In genomic region chr12:51666696-51667095, GRCh38 we compare ENCODE assay signal across 20 cellular contexts.
DNase-seq lines count a peak whose midpoint lies in the region; ATAC-seq and TF ChIP-seq lines count a peak whose summit lies in the region.
"Had no signal": no experiment of that assay in that cellular context is flagged by ENCODE, and none has a peak within 500 bp of the region (broad histone marks: within the 10 kb centered on the region; RNA-seq: fewer than 3 reads in every experiment).

No MANE protein-coding gene starts in this region.

- no peak for TF ChIP-seq CTCF in AG10803 (conservative IDR thresholded peaks at IDR 0.05; ENCODE audit: low read length)
- no peak for TF ChIP-seq CTCF in progenitor cell of endocrine pancreas (IDR thresholded peaks at IDR 0.05; ENCODE audit: unreplicated experiment)

- POLR2A ChIA-PET in T-cell (lab: Charles Lee) = no interaction called here

- peak; percentile 55 for DNase-seq in AG10803 (ENCODE audit: low read depth)
- peak; percentile 52 for DNase-seq in fibroblast of gingiva (ENCODE audit: low read depth)
- DNase-seq in iPS-NIHi7 (ENCODE audit: extremely low spot score) = peak; percentile 20
- DNase-seq in HT-29 (ENCODE audit: low spot score) = no peak
- DNase-seq in progenitor cell of endocrine pancreas (ENCODE audit: low spot score, unreplicated experiment) = no peak
- DNase-seq in T-cell = no peak
- DNase-seq in pons (ENCODE audit: low spot score) = no peak
- DNase-seq: CD4-positive, alpha-beta memory T cell; DMS79 treated with DMSO at 0.1 percent for 48 hours; GM23248; HFFc6; NCI-H1417 treated with DMSO at 0.1 percent for 48 hours; NCI-H2081; NCI-H446; NCI-H748 treated with DMSO at 0.1 percent for 48 hours; Peyer's patch; SHP77 had no signal

- H3K27me3 ChIP-seq in HUES6 (ENCODE audit: control insufficient read depth, insufficient read depth, low read length) = no peaks in the 10 kb centered on the region
- H3K27me3 ChIP-seq: Peyer's patch had no signal

- H3K9me3 Mint-ChIP-seq in progenitor cell of endocrine pancreas (ENCODE audit: low read depth) = no peaks in the 10 kb centered on the region
- H3K9me3 Mint-ChIP-seq in T-cell = no peaks in the 10 kb centered on the region
- H3K9me3 Mint-ChIP-seq: CD4-positive, alpha-beta memory T cell; HFFc6; IgD-negative memory B cell had no signal

- H3K27ac Mint-ChIP-seq in progenitor cell of endocrine pancreas (no peak overlapping the region), T-cell (no peak overlapping the region)
- H3K27ac Mint-ChIP-seq: CD4-positive, alpha-beta memory T cell; HFFc6; IgD-negative memory B cell had no signal

- H3K36me3 Mint-ChIP-seq in progenitor cell of endocrine pancreas (ENCODE audit: insufficient read depth) (no peaks in the 10 kb centered on the region), T-cell (no peaks in the 10 kb centered on the region)
- H3K36me3 Mint-ChIP-seq: CD4-positive, alpha-beta memory T cell; IgD-negative memory B cell had no signal

- H3K4me3 ChIP-seq in AG10803 (ENCODE audit: low read length) (no peak overlapping the region), HUES6 (ENCODE audit: low read depth, low read length) (no peak overlapping the region)
- H3K4me3 ChIP-seq: A549, GM23248, Peyer's patch had no signal

- H3K4me1 ChIP-seq in HUES6 (ENCODE audit: control insufficient read depth, insufficient read depth, low read length) = peaks cover 17% of the 10 kb centered on the region
- H3K4me1 ChIP-seq: A549, Peyer's patch had no signal

- H3K4me3 Mint-ChIP-seq in progenitor cell of endocrine pancreas (ENCODE audit: low read depth) (no peak overlapping the region), T-cell (no peak overlapping the region)
- H3K4me3 Mint-ChIP-seq: CD4-positive, alpha-beta memory T cell; HFFc6; IgD-negative memory B cell had no signal

- no peak overlapping the region for H3K9ac ChIP-seq in HUES6 (ENCODE audit: low read length)
- H3K9ac ChIP-seq: GM23248 had no signal

- H3K9me3 ChIP-seq in HUES6 (ENCODE audit: control insufficient read depth, insufficient read depth, low read depth, low read length) = no peaks in the 10 kb centered on the region
- H3K9me3 ChIP-seq: A549, Peyer's patch had no signal

- CTCF ChIA-PET in T-cell (lab: Charles Lee) = no interaction called here

- H3K27me3 Mint-ChIP-seq in progenitor cell of endocrine pancreas (no peaks in the 10 kb centered on the region), T-cell (peaks cover 6 to 7% of the 10 kb centered on the region in 2 donors)

- peak overlapping the region; percentile 52; the same call in 1 of the 2 replicates for H3K27ac ChIP-seq in HUES6 (ENCODE audit: low read depth, low read length)
- H3K27ac ChIP-seq: A549, GM23248, Peyer's patch had no signal

- peaks cover 4% of the 10 kb centered on the region; the same call in 1 of the 2 replicates for H3K36me3 ChIP-seq in HUES6 (ENCODE audit: control insufficient read depth, insufficient read depth, low read length)
- H3K36me3 ChIP-seq: Peyer's patch had no signal

- H3K4me1 Mint-ChIP-seq in progenitor cell of endocrine pancreas (ENCODE audit: low read depth) (peaks cover 13% of the 10 kb centered on the region), T-cell (peaks cover 7 to 9% (median 9%) of the 10 kb centered on the region in 3 donors)
- H3K4me1 Mint-ChIP-seq: IgD-negative memory B cell had no signal

- ATAC-seq in T-cell (replicated peaks in 1 of 4) = no peak
- ATAC-seq: A549 had no signal

Comparison
In these comparisons a context has a peak if more than half of its experiments do, and no peak if none do; other contexts are left out.
1. DNase-seq: peak in AG10803 (single experiment), fibroblast of gingiva (single experiment) and iPS-NIHi7 (single experiment); none in HT-29 (single experiment), progenitor cell of endocrine pancreas (single experiment), T-cell (0 of 34) and pons (single experiment).